In the genomic region with DNA sequence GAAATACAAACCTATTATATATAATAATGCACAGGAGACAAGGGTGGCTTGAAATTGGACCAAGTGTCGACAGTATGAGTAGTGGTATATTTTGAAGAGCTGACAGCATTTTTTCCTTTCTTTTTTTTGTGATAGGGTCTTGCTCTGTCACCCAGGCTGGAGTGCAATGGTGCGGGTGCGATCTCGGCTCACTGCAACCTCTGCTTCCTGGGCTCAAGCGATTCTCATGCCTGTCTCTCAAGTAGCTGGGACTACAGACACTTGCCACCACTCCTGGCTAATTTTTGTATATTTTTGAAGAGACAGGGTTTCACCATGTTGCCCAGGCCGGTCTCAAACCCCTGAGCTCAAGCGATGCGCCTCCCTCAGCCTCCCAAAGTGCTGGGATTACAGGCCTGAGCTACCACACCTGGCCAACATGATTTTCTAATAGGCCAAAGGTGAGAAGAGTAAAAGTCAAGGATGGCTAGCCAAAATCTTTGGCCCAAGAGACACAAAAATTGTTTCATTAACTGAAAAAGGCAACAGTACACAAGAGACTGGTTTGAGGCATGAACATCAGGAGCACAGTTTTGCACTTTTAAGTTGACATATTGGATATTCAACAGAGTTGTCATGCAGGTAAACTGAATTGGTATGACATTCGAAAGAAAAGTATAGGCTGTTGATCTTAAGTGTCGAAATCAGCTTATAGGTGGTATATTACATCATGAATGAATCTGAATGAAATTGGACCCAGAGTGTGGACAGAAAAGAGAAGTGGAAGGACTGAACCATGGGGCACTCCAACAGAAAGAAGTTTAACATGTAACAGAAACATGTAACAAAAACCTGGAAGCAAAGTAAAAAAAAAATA, we compare ENCODE assay signal across 13 cellular contexts. TPM values are rescaled to one million over a fixed set of nuclear protein-coding genes. Genes with fewer than 3 reads are reported as not detected.
DNase-seq lines count a peak whose midpoint lies in the region; ATAC-seq and TF ChIP-seq lines count a peak whose summit lies in the region.
"Had no signal": no experiment of that assay in that cellular context is flagged by ENCODE, and none has a peak within 500 bp of the region (broad histone marks: within the 10 kb centered on the region; RNA-seq: fewer than 3 reads in every experiment).

No MANE protein-coding gene starts in this region.

- no peaks in the 10 kb centered on the region for H3K27me3 Mint-ChIP-seq in T-helper 2 cell treated with Interferon-gamma antibody and Interleukin-4, amounts not matched to agents 5 μg/mL and 100 μg/mL, for 36 hours (ENCODE audit: low read depth)
- no peaks in the 10 kb centered on the region for H3K27me3 Mint-ChIP-seq in brain
- no peaks in the 10 kb centered on the region for H3K27me3 Mint-ChIP-seq in osteocyte (ENCODE audit: unreplicated experiment)

- intact Hi-C loops in posterior vena cava (cut with DNase I) = no loop called here

- POLR2A ChIA-PET in GM10248 (lab: Yijun Ruan, JAX) = interaction anchor here (2.2 to 4.6 kb wide), 3 partner anchors 8 to 128 kb away, joined by 8 to 32 read pairs (median 15); a partner anchor contains a TSS

- DNase-seq in T-helper 2 cell treated with Interferon-gamma antibody and Interleukin-4, amounts not matched to agents 5 μg/mL and 100 μg/mL, for 36 hours (ENCODE audit: low spot score) = no peak
- no peak for DNase-seq in T-helper 2 cell
- peak; percentile 54 for DNase-seq in NB4 (ENCODE audit: low read depth)
- DNase-seq in osteocyte (ENCODE audit: extremely low spot score, unreplicated experiment) = no peak
- DNase-seq in posterior vena cava (ENCODE audit: low spot score) = no peak
- DNase-seq in GM10248 (ENCODE audit: extremely low spot score) = no peak
- DNase-seq: ACHN; effector CD8-positive, alpha-beta T cell; NCI-H2171 treated with DMSO at 0.1 percent for 48 hours; stimulated activated CD4-positive, alpha-beta T cell treated with anti-CD3 and anti-CD28 coated beads, Interleukin-4, amount 100 ng/mL, for 1 hour; thyroid gland had no signal

- no peak for ATAC-seq in GM21619 (IDR thresholded peaks at IDR 0.05; ENCODE audit: unreplicated experiment)

- peaks cover 70% of the 10 kb centered on the region for H3K36me3 Mint-ChIP-seq in T-helper 2 cell treated with Interferon-gamma antibody and Interleukin-4, amounts not matched to agents 5 μg/mL and 100 μg/mL, for 36 hours (ENCODE audit: low read depth)
- H3K36me3 Mint-ChIP-seq in brain (peaks cover 95% of the 10 kb centered on the region), osteocyte (ENCODE audit: unreplicated experiment) (peaks cover 35% of the 10 kb centered on the region)

- peak overlapping the region; percentile 23 for H3K4me3 ChIP-seq in NB4 (ENCODE audit: low read depth, low read length)
- H3K4me3 ChIP-seq: thyroid gland had no signal

- peak overlapping the region; percentile 32 for H3K4me3 Mint-ChIP-seq in T-helper 2 cell treated with Interferon-gamma antibody and Interleukin-4, amounts not matched to agents 5 μg/mL and 100 μg/mL, for 36 hours
- H3K4me3 Mint-ChIP-seq in brain (peak overlapping the region in 4 of 5 experiments; percentile 10 to 57 (median 18)), osteocyte (ENCODE audit: unreplicated experiment) (no peak overlapping the region)

- peak overlapping the region; percentile 27 for H3K27ac Mint-ChIP-seq in T-helper 2 cell treated with Interferon-gamma antibody and Interleukin-4, amounts not matched to agents 5 μg/mL and 100 μg/mL, for 36 hours
- H3K27ac Mint-ChIP-seq in brain (peak overlapping the region in 2 of 5 experiments; percentile 52 to 57), osteocyte (ENCODE audit: unreplicated experiment) (peak overlapping the region; percentile 49)

- H3K4me1 Mint-ChIP-seq in T-helper 2 cell treated with Interferon-gamma antibody and Interleukin-4, amounts not matched to agents 5 μg/mL and 100 μg/mL, for 36 hours (ENCODE audit: low read depth) = peaks cover 44% of the 10 kb centered on the region
- H3K4me1 Mint-ChIP-seq in brain (peaks cover 62% of the 10 kb centered on the region), osteocyte (ENCODE audit: unreplicated experiment) (peaks cover 56% of the 10 kb centered on the region)

- TF ChIP-seq POLR2A in NB4 (IDR thresholded peaks at IDR 0.05; ENCODE audit: extremely low read depth, insufficient read length) = no peak

- CTCF ChIA-PET in GM10248 (lab: Yijun Ruan, JAX) = interaction anchor here (1.1 to 2.7 kb wide), 4 partner anchors 10 to 18 kb away, joined by 3 to 10 read pairs (median 6); no protein-coding TSS in a partner anchor

- no peak for TF ChIP-seq CTCF in NB4 (IDR thresholded peaks at IDR 0.05; ENCODE audit: low read depth, low read length)
- TF ChIP-seq CTCF in brain (conservative IDR thresholded peaks at IDR 0.05) = no peak
- no peak for TF ChIP-seq CTCF in osteocyte (IDR thresholded peaks at IDR 0.05)
- TF ChIP-seq CTCF in GM10248 (IDR thresholded peaks at IDR 0.05; ENCODE audit: control extremely low read depth, extremely low read depth, low read depth, missing control alignments) = no peak

- no peaks in the 10 kb centered on the region for H3K9me3 Mint-ChIP-seq in T-helper 2 cell treated with Interferon-gamma antibody and Interleukin-4, amounts not matched to agents 5 μg/mL and 100 μg/mL, for 36 hours
- H3K9me3 Mint-ChIP-seq in brain (peaks cover 0 to under 1% (median 0%) of the 10 kb centered on the region in 5 experiments), osteocyte (ENCODE audit: unreplicated experiment) (no peaks in the 10 kb centered on the region)

RNA-seq across cellular contexts. Expression of a gene that starts 12.5 kb away (rescaled TPM):
- 735 TPM for polyA plus RNA-seq in brain (ENCODE audit: insufficient read depth, low read depth, low replicate concordance)
- 424 and 430 TPM in 2 replicates for total RNA-seq in osteocyte
- 100 to 1,000 TPM; 239 to 283 TPM for total RNA-seq in posterior vena cava

RNA-seq across cellular contexts. Expression of a gene that starts 23.1 kb away (rescaled TPM):
- polyA plus RNA-seq in brain (ENCODE audit: insufficient read depth, low read depth, low replicate concordance) = not detected
- total RNA-seq in osteocyte (not detected in 2 replicates), posterior vena cava (under 1 TPM; 0.10 to 0.88 TPM)
- total RNA-seq: thyroid gland had no signal
